In the genomic region with DNA sequence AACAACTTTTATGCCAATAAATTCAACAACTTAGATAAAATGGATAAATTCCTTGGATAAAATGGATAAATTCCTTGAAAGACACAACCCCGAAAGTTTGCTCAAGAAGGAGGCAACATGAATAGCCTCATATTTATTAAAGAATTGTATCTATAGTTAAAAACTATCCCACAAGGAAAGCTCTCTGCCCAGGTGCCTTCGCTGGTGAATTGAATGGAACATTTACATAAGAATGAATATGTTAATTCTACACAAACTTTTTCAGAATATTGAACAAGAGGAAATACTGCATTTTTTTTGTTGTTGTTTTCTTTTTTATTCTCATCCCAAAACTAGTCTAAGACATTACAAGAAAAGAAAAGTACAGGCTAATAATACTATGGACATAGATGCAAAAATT, we compare ENCODE assay signal across 1 cellular context.
TF ChIP-seq lines count a peak whose summit lies in the region.

No MANE protein-coding gene starts in this region.

TF ChIP-seq in GM23338, 12 proteins besides CTCF, POLR2A, EP300 and RAD21:
- TF ChIP-seq POLR2AphosphoS5 (IDR thresholded peaks at IDR 0.05; ENCODE audit: low read depth) (no peak), NANOG (IDR thresholded peaks at IDR 0.05; ENCODE audit: borderline replicate concordance) (no peak), EZH2phosphoT487 (IDR thresholded peaks at IDR 0.05; ENCODE audit: unreplicated experiment) (no peak), STAT1 (IDR thresholded peaks at IDR 0.05; ENCODE audit: unreplicated experiment) (no peak), CREB1 (CRISPR knock-in tag; IDR thresholded peaks at IDR 0.05; ENCODE audit: low read depth) (no peak)
- TF ChIP-seq, protein P1, sequence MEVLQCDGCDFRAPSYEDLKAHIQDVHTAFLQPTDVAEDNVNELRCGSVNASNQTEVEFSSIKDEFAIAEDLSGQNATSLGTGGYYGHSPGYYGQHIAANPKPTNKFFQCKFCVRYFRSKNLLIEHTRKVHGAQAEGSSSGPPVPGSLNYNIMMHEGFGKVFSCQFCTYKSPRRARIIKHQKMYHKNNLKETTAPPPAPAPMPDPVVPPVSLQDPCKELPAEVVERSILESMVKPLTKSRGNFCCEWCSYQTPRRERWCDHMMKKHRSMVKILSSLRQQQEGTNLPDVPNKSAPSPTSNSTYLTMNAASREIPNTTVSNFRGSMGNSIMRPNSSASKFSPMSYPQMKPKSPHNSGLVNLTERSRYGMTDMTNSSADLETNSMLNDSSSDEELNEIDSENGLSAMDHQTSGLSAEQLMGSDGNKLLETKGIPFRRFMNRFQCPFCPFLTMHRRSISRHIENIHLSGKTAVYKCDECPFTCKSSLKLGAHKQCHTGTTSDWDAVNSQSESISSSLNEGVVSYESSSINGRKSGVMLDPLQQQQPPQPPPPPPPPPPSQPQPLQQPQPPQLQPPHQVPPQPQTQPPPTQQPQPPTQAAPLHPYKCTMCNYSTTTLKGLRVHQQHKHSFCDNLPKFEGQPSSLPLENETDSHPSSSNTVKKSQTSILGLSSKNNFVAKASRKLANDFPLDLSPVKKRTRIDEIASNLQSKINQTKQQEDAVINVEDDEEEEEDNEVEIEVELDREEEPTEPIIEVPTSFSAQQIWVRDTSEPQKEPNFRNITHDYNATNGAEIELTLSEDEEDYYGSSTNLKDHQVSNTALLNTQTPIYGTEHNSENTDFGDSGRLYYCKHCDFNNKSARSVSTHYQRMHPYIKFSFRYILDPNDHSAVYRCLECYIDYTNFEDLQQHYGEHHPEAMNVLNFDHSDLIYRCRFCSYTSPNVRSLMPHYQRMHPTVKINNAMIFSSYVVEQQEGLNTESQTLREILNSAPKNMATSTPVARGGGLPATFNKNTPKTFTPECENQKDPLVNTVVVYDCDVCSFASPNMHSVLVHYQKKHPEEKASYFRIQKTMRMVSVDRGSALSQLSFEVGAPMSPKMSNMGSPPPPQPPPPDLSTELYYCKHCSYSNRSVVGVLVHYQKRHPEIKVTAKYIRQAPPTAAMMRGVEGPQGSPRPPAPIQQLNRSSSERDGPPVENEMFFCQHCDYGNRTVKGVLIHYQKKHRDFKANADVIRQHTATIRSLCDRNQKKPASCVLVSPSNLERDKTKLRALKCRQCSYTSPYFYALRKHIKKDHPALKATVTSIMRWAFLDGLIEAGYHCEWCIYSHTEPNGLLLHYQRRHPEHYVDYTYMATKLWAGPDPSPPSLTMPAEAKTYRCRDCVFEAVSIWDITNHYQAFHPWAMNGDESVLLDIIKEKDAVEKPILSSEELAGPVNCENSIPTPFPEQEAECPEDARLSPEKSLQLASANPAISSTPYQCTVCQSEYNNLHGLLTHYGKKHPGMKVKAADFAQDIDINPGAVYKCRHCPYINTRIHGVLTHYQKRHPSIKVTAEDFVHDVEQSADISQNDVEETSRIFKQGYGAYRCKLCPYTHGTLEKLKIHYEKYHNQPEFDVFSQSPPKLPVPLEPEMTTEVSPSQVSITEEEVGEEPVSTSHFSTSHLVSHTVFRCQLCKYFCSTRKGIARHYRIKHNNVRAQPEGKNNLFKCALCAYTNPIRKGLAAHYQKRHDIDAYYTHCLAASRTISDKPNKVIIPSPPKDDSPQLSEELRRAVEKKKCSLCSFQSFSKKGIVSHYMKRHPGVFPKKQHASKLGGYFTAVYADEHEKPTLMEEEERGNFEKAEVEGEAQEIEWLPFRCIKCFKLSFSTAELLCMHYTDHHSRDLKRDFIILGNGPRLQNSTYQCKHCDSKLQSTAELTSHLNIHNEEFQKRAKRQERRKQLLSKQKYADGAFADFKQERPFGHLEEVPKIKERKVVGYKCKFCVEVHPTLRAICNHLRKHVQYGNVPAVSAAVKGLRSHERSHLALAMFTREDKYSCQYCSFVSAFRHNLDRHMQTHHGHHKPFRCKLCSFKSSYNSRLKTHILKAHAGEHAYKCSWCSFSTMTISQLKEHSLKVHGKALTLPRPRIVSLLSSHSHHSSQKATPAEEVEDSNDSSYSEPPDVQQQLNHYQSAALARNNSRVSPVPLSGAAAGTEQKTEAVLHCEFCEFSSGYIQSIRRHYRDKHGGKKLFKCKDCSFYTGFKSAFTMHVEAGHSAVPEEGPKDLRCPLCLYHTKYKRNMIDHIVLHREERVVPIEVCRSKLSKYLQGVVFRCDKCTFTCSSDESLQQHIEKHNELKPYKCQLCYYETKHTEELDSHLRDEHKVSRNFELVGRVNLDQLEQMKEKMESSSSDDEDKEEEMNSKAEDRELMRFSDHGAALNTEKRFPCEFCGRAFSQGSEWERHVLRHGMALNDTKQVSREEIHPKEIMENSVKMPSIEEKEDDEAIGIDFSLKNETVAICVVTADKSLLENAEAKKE (CRISPR knock-in tag; IDR thresholded peaks at IDR 0.05) = no peak
